Comparison of ENCODE assay signal across 8 cellular contexts in genomic region chr6:142944126-142945066, GRCh38. TPM values are rescaled to one million over a fixed set of nuclear protein-coding genes. Genes with fewer than 3 reads are reported as not detected.
DNase-seq lines count a peak whose midpoint lies in the region; ATAC-seq and TF ChIP-seq lines count a peak whose summit lies in the region.

No MANE protein-coding gene starts in this region.

- H3K36me3 ChIP-seq in BLaER1 = no peaks in the 10 kb centered on the region
- no peaks in the 10 kb centered on the region for H3K36me3 ChIP-seq in right lobe of liver

- no peaks in the 10 kb centered on the region for H3K27me3 ChIP-seq in BLaER1
- H3K27me3 ChIP-seq in right lobe of liver = no peaks in the 10 kb centered on the region

- ATAC-seq in GM19467 (IDR thresholded peaks at IDR 0.05; ENCODE audit: unreplicated experiment) = peak; percentile 5
- peak; percentile 9 to 32 (median 20) for ATAC-seq in right lobe of liver
- no peak for ATAC-seq in HG03108 (IDR thresholded peaks at IDR 0.05; ENCODE audit: unreplicated experiment)

- peaks cover 53% of the 10 kb centered on the region for H3K4me1 ChIP-seq in BLaER1
- H3K4me1 ChIP-seq in right lobe of liver = peaks cover 0 to 19% (median 6%) of the 10 kb centered on the region in 4 donors

- H3K27ac ChIP-seq in BLaER1 (peak overlapping the region; percentile 99), right lobe of liver (peak overlapping the region; percentile 88 to 100 (median 90))

- under 1% methylated on average over 19 of the region's 57 CpGs for WGBS in right lobe of liver (ENCODE audit: insufficient coverage, low coverage, low lambda C conversion rate, missing lambda C conversion rate)

- no peak for TF ChIP-seq CTCF in right lobe of liver (IDR thresholded peaks at IDR 0.05)

- intact Hi-C loops in right lobe of liver (cut with DNase I) = no loop called here

- peaks cover 9% of the 10 kb centered on the region; the same call in 1 of the 2 replicates for H4K20me1 ChIP-seq in BLaER1

- peak overlapping the region; percentile 97 for H3K9ac ChIP-seq in BLaER1

- peak; percentile 76 for DNase-seq in NCI-H2227 (lab: John Stamatoyannopoulos, UW; ENCODE audit: unreplicated experiment)
- DNase-seq in activated CD4-positive, alpha-beta T cell treated with anti-CD3 and anti-CD28 coated beads, Interleukin-2, amount 50 U/mL, for 48 hours = peak; percentile 90 to 93
- peak; percentile 85 for DNase-seq in dermis blood vessel endothelial cell
- DNase-seq in right lobe of liver = peak; percentile 81 to 88 (median 85)
- DNase-seq in stimulated activated CD4-positive, alpha-beta T cell treated with anti-CD3 and anti-CD28 coated beads, Interleukin-4, amount 100 ng/mL, for 4 hours = peak; percentile 83 to 98

- no peaks in the 10 kb centered on the region for H3K9me3 ChIP-seq in BLaER1
- H3K9me3 ChIP-seq in right lobe of liver = no peaks in the 10 kb centered on the region

- TF ChIP-seq POLR2A in right lobe of liver (IDR thresholded peaks at IDR 0.05) = peak; percentile 87

- H3K4me2 ChIP-seq in BLaER1 = peak overlapping the region; percentile 87

- peak overlapping the region; percentile 94 for H3K4me3 ChIP-seq in BLaER1
- H3K4me3 ChIP-seq in right lobe of liver = peak overlapping the region; percentile 66 to 84 (median 68)

RNA-seq across cellular contexts. Expression of gene HIVEP2, which starts 0.6 kb away (rescaled TPM):
- total RNA-seq in dermis blood vessel endothelial cell = 10.6 and 11.7 TPM in 2 replicates
- 1 to 10 TPM; 3.0 to 8.9 (median 5.1) TPM for total RNA-seq in right lobe of liver
